9 cellular contexts compared by ENCODE assay signal in the genomic region with DNA sequence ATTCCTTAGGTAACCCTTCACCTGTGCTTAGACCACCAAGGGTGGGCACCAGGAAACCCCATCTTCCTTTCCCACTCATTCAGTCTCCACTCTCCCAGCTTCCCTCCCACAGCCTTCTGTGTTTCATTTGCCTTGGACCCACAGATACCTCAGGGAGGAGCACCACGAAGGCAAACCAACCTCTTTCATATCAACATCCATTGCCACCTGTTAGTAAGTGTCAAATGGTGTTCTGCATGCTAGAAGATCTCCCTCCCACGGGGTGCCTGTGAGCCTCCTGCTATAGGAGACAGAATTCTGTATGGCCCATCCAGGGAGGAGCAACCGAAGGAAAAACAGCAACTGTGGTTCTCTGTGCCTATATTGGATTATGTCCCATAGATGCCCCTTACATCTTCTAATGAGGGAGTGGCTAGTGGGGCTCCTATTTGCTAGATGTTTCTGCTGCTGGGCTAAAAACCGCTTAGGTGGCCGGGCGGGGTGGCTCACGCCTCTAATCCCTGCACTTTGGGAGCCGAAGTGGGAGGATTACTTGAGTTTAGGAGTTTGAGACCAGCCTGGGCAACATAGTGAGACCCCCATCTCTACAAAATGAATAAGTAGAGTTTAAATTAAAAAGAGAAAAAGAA. TPM values are rescaled to one million over a fixed set of nuclear protein-coding genes. Genes with fewer than 3 reads are reported as not detected.
A peak's percentile ranks its signal among the peaks of the same experiment; 100 is the strongest.
DNase-seq lines count a peak whose midpoint lies in the region; ATAC-seq, FAIRE-seq and TF ChIP-seq lines count a peak whose summit lies in the region.
"Had no signal": no experiment of that assay in that cellular context is flagged by ENCODE, and none has a peak within 500 bp of the region (broad histone marks: within the 10 kb centered on the region; RNA-seq: fewer than 3 reads in every experiment).

No MANE protein-coding gene starts in this region.

- no peak for TF ChIP-seq CTCF in fibroblast of the aortic adventitia (IDR thresholded peaks at IDR 0.05; ENCODE audit: insufficient read depth, low read length)

- H3K4me1 Mint-ChIP-seq in T-helper 17 cell = peaks cover 6% of the 10 kb centered on the region

- H3K9ac ChIP-seq in skeletal muscle satellite cell (ENCODE audit: low read depth, low read length) = peak overlapping the region; percentile 66

- no peak for FAIRE-seq in urothelium cell line (lab: Jason Lieb, UNC)

- peak; percentile 7 for ATAC-seq in GM19328 (IDR thresholded peaks at IDR 0.05; ENCODE audit: unreplicated experiment)
- ATAC-seq in T-helper 17 cell = no peak
- ATAC-seq in GM19455 (IDR thresholded peaks at IDR 0.05; ENCODE audit: unreplicated experiment) = no peak
- no peak for ATAC-seq in HG02973 (IDR thresholded peaks at IDR 0.05; ENCODE audit: unreplicated experiment)

- H3K4me3 Mint-ChIP-seq in T-helper 17 cell = peak overlapping the region; percentile 76

- H3K27me3 ChIP-seq in skeletal muscle satellite cell (ENCODE audit: control insufficient read depth, insufficient read depth, low read length) = no peaks in the 10 kb centered on the region
- H3K27me3 ChIP-seq: cardiac muscle cell had no signal

- no peaks in the 10 kb centered on the region for H3K27me3 Mint-ChIP-seq in T-helper 17 cell

- H3K27ac Mint-ChIP-seq in T-helper 17 cell = peak overlapping the region; percentile 39

- H3K4me1 ChIP-seq in skeletal muscle satellite cell (ENCODE audit: control insufficient read depth, insufficient read depth, low read length) = peaks cover 10% of the 10 kb centered on the region

- H3K9me3 ChIP-seq in T-helper 17 cell (ENCODE audit: control insufficient read depth, low read length, poor library complexity, severe bottlenecking) = no peaks in the 10 kb centered on the region
- H3K9me3 ChIP-seq in skeletal muscle satellite cell (replicated peaks; ENCODE audit: low read length) = no peaks in the 10 kb centered on the region

- H3K36me3 ChIP-seq in skeletal muscle satellite cell (ENCODE audit: insufficient read depth, low read length) = no peaks in the 10 kb centered on the region
- H3K36me3 ChIP-seq: cardiac muscle cell had no signal

- DNase-seq in T-helper 17 cell = no peak
- DNase-seq in fibroblast of the aortic adventitia (ENCODE audit: low read depth) = no peak
- no peak for DNase-seq in urothelium cell line (ENCODE audit: low spot score)
- DNase-seq in midbrain (lab: John Stamatoyannopoulos, UW) = no peak

- H3K36me3 Mint-ChIP-seq in T-helper 17 cell (ENCODE audit: low read depth) = no peaks in the 10 kb centered on the region

- peak overlapping the region; percentile 63 for H3K4me2 ChIP-seq in skeletal muscle satellite cell (ENCODE audit: low read length)

- peak overlapping the region; percentile 50 for H3K4me3 ChIP-seq in fibroblast of the aortic adventitia (ENCODE audit: low read depth, low read length)
- peak overlapping the region; percentile 55 for H3K4me3 ChIP-seq in skeletal muscle satellite cell (ENCODE audit: low read length)
- H3K4me3 ChIP-seq: cardiac muscle cell had no signal

RNA-seq across cellular contexts. Expression of a gene that starts 25.6 kb away (rescaled TPM):
- total RNA-seq in T-helper 17 cell (1 to 10 TPM; 1.9 to 3.2 TPM), fibroblast of the aortic adventitia (ENCODE audit: low replicate concordance) (24.8 and 55.1 TPM in 2 replicates)
- total RNA-seq in skeletal muscle satellite cell (2012; rRNA removed) = 32.4 and 38.4 TPM in 2 replicates
